Comparison of ENCODE assay signal across 8 cellular contexts in the genomic region with DNA sequence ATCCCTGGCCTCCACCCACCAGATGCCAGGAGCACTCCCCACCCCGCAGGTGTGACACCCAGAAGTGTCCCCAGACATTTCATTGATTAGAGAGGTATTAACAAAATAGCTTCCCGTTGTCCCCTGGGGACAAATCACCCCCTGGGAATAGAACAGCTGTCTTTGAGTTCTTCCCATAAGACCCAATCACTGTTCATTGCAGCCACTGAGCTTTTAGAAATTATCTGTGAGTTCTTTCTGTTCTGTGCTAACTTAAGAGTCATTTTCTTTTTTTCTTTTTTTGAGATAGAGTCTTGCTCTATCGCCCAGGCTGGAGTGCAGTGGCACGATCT. TPM values are rescaled to one million over a fixed set of nuclear protein-coding genes. Genes with fewer than 3 reads are reported as not detected.
A peak's percentile ranks its signal among the peaks of the same experiment; 100 is the strongest.
DNase-seq lines count a peak whose midpoint lies in the region; ATAC-seq and TF ChIP-seq lines count a peak whose summit lies in the region.
"Had no signal": no experiment of that assay in that cellular context is flagged by ENCODE, and none has a peak within 500 bp of the region (broad histone marks: within the 10 kb centered on the region; RNA-seq: fewer than 3 reads in every experiment).

No MANE protein-coding gene starts in this region.

- H3K9me2 ChIP-seq in HCT116 (ENCODE audit: insufficient read depth) = no peaks in the 10 kb centered on the region

- RAD21 ChIA-PET in HCT116 (lab: Charles Lee; ENCODE audit: low non-redundant PET in 1 of 2, low total read pairs in 2 of 2, uncharacterized antibody in 2 of 2, unreplicated experiment in 2 of 2) = no interaction called here

- peaks cover 83% of the 10 kb centered on the region for H3K79me2 ChIP-seq in HCT116 (ENCODE audit: insufficient read depth, low read length)

- BruUV-seq in HCT116 (replicated peaks; lab: Mats Ljungman, UMichigan) = no TSS peak

- ATAC-seq in HCT116 = no peak
- ATAC-seq in lung (ENCODE audit: insufficient read depth, low FRiP score) = no peak
- no peak for ATAC-seq in HG03280 (IDR thresholded peaks at IDR 0.05; ENCODE audit: unreplicated experiment)

- TF ChIP-seq POLR2A in HCT116 (IDR thresholded peaks at IDR 0.05; ENCODE audit: borderline replicate concordance, extremely low read depth, insufficient read depth, insufficient read length) = no peak
- no peak for TF ChIP-seq POLR2A in adrenal gland (IDR thresholded peaks at IDR 0.05)

- DNase-seq in HCT116 (ENCODE audit: low read depth, low spot score) (no peak), adrenal gland (no peak), lung (ENCODE audit: low spot score) (no peak), A172 (ENCODE audit: low spot score) (no peak), NOMO-1 (lab: John Stamatoyannopoulos, UW; ENCODE audit: unreplicated experiment in 2 of 2) (no peak)
- DNase-seq: NCI-H1436 had no signal

- TF ChIP-seq CTCF in HCT116 (IDR thresholded peaks at IDR 0.05 in 2 of 3, conservative IDR thresholded peaks at IDR 0.05 in 1 of 3; ENCODE audit: borderline replicate concordance in 1 of 3, insufficient read depth in 1 of 3, low read depth in 2 of 3, low read length in 2 of 3) = no peak
- TF ChIP-seq CTCF in adrenal gland (IDR thresholded peaks at IDR 0.05) = no peak
- TF ChIP-seq CTCF in lung (IDR thresholded peaks at IDR 0.05; ENCODE audit: control extremely low read depth, extremely low read depth) = no peak

- no peaks in the 10 kb centered on the region for H3K9me3 ChIP-seq in HCT116 (ENCODE audit: control insufficient read depth in 1 of 2, insufficient read depth in 1 of 2, low read depth in 1 of 2, low read length in 2 of 2)
- no peaks in the 10 kb centered on the region for H3K9me3 ChIP-seq in adrenal gland (replicated peaks in 1 of 3)
- no peaks in the 10 kb centered on the region for H3K9me3 ChIP-seq in lung (ENCODE audit: control insufficient read depth in 2 of 2, insufficient read depth in 1 of 2, low read length in 1 of 2)
- no peaks in the 10 kb centered on the region for H3K9me3 ChIP-seq in stomach smooth muscle (ENCODE audit: control insufficient read depth in 2 of 2, low read length in 2 of 2)

- intact Hi-C loops in HCT116 (cut with micrococcal nuclease) = no loop called here
- intact Hi-C loops in adrenal gland (cut with DNase I) = no loop called here

- WGBS in adrenal gland, 4 donors = 50 to 74% (median 61%) methylated on average over 4 of the region's 4 CpGs
- 87 to 93% methylated on average over 4 of the region's 4 CpGs for WGBS in lung, 2 donors

- POLR2A ChIA-PET in HCT116 (lab: Charles Lee) = interaction anchor here (0.7 to 1.8 kb wide), 2 partner anchors 12 to 107 kb away, joined by 3 to 5 read pairs; partner anchors contain the start of gene USE1

- H3K9ac ChIP-seq in HCT116 (ENCODE audit: low read length) (peak overlapping the region; percentile 56), stomach smooth muscle (ENCODE audit: low read length in 2 of 2) (peak overlapping the region; percentile 29 to 44)

- peaks cover 21 to 24% of the 10 kb centered on the region in 2 experiments for H3K4me1 ChIP-seq in HCT116 (ENCODE audit: control insufficient read depth in 1 of 2, insufficient read depth in 2 of 2, low read length in 2 of 2)
- H3K4me1 ChIP-seq in adrenal gland (replicated peaks in 1 of 2) = peaks cover 22 to 58% of the 10 kb centered on the region in 2 donors
- peaks cover 4 to 10% of the 10 kb centered on the region in 2 donors for H3K4me1 ChIP-seq in lung (ENCODE audit: control insufficient read depth in 2 of 2, insufficient read depth in 2 of 2, low read length in 2 of 2)
- peaks cover 21% of the 10 kb centered on the region for H3K4me1 ChIP-seq in stomach smooth muscle (ENCODE audit: control insufficient read depth, insufficient read depth, low read length)

- H3K27me3 ChIP-seq in HCT116 (ENCODE audit: insufficient read depth, low read length) (no peaks in the 10 kb centered on the region), adrenal gland (no peaks in the 10 kb centered on the region), lung (ENCODE audit: control insufficient read depth, insufficient read depth) (no peaks in the 10 kb centered on the region), stomach smooth muscle (ENCODE audit: control insufficient read depth in 1 of 2, insufficient read depth in 2 of 2, low read length in 2 of 2) (no peaks in the 10 kb centered on the region)

- TF ChIP-seq RAD21 in HCT116 (IDR thresholded peaks at IDR 0.05; ENCODE audit: low read depth) = no peak

- H3K36me3 ChIP-seq in HCT116 (ENCODE audit: control insufficient read depth in 1 of 2, insufficient read depth in 2 of 2, low read length in 2 of 2) (peaks cover 4 to 6% of the 10 kb centered on the region in 2 experiments; a peak in 3 of 4 replicates), adrenal gland (replicated peaks in 1 of 2) (peaks cover 0 to 3% of the 10 kb centered on the region in 2 donors), lung (ENCODE audit: control insufficient read depth in 2 of 2, insufficient read depth in 2 of 2, low read length in 2 of 2) (peaks cover under 1 to 23% of the 10 kb centered on the region in 2 donors), stomach smooth muscle (ENCODE audit: control insufficient read depth in 2 of 2, insufficient read depth in 2 of 2, low read length in 2 of 2) (peaks cover 14 to 24% of the 10 kb centered on the region in 2 donors)

- no peaks in the 10 kb centered on the region for H4K20me1 ChIP-seq in HCT116 (ENCODE audit: insufficient read depth)

- H3K4me3 ChIP-seq in HCT116 (replicated peaks in 1 of 2; ENCODE audit: low read depth in 1 of 2, low read length in 2 of 2) (peak overlapping the region; percentile 19 to 47), adrenal gland (no peak overlapping the region), lung (no peak overlapping the region), stomach smooth muscle (ENCODE audit: low read length in 2 of 2) (peak overlapping the region; percentile 48 to 58)

- peak overlapping the region; percentile 80 for H3K4me2 ChIP-seq in HCT116 (ENCODE audit: low read length)

- H2AFZ ChIP-seq in HCT116 (ENCODE audit: low read depth, low read length, poor library complexity, severe bottlenecking) = no peak overlapping the region

- H3K27ac ChIP-seq in HCT116 (ENCODE audit: low read depth, low read length) (peak overlapping the region; percentile 79), adrenal gland (peak overlapping the region in 4 of 5 donors; percentile 65 to 92 (median 80)), lung (ENCODE audit: low read depth in 1 of 2, low read length in 1 of 2) (peak overlapping the region; percentile 74 to 77), stomach smooth muscle (ENCODE audit: low read length) (peak overlapping the region; percentile 94)

- CTCF ChIA-PET in HCT116 (lab: Charles Lee) = no interaction called here

TF ChIP-seq in HCT116, 20 proteins besides CTCF, POLR2A, EP300 and RAD21:
- no peak for TF ChIP-seq SRF (IDR thresholded peaks at IDR 0.05; ENCODE audit: low read depth)
- TF ChIP-seq EGR1 (IDR thresholded peaks at IDR 0.05; ENCODE audit: low read depth) = no peak
- TF ChIP-seq, protein P1, sequence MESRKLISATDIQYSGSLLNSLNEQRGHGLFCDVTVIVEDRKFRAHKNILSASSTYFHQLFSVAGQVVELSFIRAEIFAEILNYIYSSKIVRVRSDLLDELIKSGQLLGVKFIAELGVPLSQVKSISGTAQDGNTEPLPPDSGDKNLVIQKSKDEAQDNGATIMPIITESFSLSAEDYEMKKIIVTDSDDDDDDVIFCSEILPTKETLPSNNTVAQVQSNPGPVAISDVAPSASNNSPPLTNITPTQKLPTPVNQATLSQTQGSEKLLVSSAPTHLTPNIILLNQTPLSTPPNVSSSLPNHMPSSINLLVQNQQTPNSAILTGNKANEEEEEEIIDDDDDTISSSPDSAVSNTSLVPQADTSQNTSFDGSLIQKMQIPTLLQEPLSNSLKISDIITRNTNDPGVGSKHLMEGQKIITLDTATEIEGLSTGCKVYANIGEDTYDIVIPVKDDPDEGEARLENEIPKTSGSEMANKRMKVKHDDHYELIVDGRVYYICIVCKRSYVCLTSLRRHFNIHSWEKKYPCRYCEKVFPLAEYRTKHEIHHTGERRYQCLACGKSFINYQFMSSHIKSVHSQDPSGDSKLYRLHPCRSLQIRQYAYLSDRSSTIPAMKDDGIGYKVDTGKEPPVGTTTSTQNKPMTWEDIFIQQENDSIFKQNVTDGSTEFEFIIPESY (IDR thresholded peaks at IDR 0.05; ENCODE audit: extremely low read depth, insufficient replicate concordance, low read length) = no peak
- TF ChIP-seq SP1 (IDR thresholded peaks at IDR 0.05; ENCODE audit: low read depth) = no peak
- no peak for TF ChIP-seq ATF3 (IDR thresholded peaks at IDR 0.05)
- TF ChIP-seq, protein P2, sequence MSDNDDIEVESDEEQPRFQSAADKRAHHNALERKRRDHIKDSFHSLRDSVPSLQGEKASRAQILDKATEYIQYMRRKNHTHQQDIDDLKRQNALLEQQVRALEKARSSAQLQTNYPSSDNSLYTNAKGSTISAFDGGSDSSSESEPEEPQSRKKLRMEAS (IDR thresholded peaks at IDR 0.05) = no peak
- no peak for TF ChIP-seq JUND (IDR thresholded peaks at IDR 0.05)
- no peak for TF ChIP-seq ZNF274 (IDR thresholded peaks at IDR 0.05; ENCODE audit: low read depth, low read length)
- no peak for TF ChIP-seq TCF7L2 (IDR thresholded peaks at IDR 0.05; ENCODE audit: borderline replicate concordance, extremely low read depth, insufficient read depth, insufficient read length)

RNA-seq across cellular contexts. Expression of gene MYO9B, which starts 32.8 kb away (rescaled TPM):
- 74.6 TPM for total RNA-seq in HCT116 (2021; ENCODE audit: unreplicated experiment)
- polyA plus RNA-seq in HCT116 (2012) = 51.3 and 57.0 TPM in 2 replicates
- total RNA-seq in adrenal gland = 100 to 1,000 TPM in 1 of 8 donors, 10 to 100 TPM in 7; 55.8 to 183 (median 86.3) TPM
- 100 to 1,000 TPM in 1 of 3 donors, 10 to 100 TPM in 2; 29.9 to 236 (median 99.6) TPM for polyA plus RNA-seq in adrenal gland
- total RNA-seq in lung = 100 to 1,000 TPM in 1 of 2 donors, 10 to 100 TPM in 1; 44.3 to 121 TPM
- polyA plus RNA-seq in lung = 10 to 100 TPM; 95.2 to 99.2 TPM
- total RNA-seq in A172 (2014; rRNA removed; shearing (Covaris generic)) = 37.6 and 43.8 TPM in 2 replicates

RNA-seq across cellular contexts. Expression of gene HAUS8, which starts 33.2 kb away (rescaled TPM):
- total RNA-seq in HCT116 (2021; ENCODE audit: unreplicated experiment) (23.6 TPM), adrenal gland (10 to 100 TPM in 3 of 8 donors, 1 to 10 TPM in 5; 3.9 to 10.9 (median 9.0) TPM), lung (1 to 10 TPM; 8.4 to 8.5 TPM)
- polyA plus RNA-seq in HCT116 (2012) = 11.7 and 13.8 TPM in 2 replicates
- polyA plus RNA-seq in adrenal gland (10 to 100 TPM in 2 of 3 donors, 1 to 10 TPM in 1; 7.5 to 17.9 (median 17.5) TPM), lung (10 to 100 TPM in 1 of 2 donors, 1 to 10 TPM in 1; 6.1 to 13.8 TPM)
- total RNA-seq in A172 (2014; rRNA removed; shearing (Covaris generic)) = 22.2 and 26.7 TPM in 2 replicates

Comparison
In these comparisons a context has a peak if more than half of its experiments do, and no peak if none do; other contexts are left out.
1. H3K4me3 ChIP-seq: peak in HCT116 (2 of 2) and stomach smooth muscle (2 of 2); none in adrenal gland (0 of 4) and lung (single experiment).
2. Peak in every context shown above with its lines, with median percentiles within 50 percentile points of each other: H3K27ac ChIP-seq.